Comparison of ENCODE assay signal across 18 cellular contexts in the genomic region with DNA sequence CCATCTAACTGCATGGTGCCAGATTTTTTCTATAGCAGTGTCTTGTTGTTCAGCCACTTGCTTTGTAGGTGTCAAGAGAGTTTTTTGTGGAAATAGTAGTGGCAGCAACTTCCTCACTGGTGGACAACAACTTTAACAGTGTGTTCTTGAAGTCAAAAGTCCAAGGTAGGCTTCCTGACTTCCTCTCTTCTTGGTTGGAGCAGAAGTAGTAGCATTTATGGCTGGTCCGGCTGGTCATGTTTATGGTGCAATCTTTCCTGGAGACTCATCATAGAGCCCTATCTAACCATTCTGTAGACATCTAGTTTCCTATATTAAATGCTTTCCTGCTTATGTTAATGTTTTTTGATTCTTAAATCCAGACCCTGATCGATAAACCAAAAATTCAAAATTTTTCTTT. TPM values are rescaled to one million over a fixed set of nuclear protein-coding genes. Genes with fewer than 3 reads are reported as not detected.
A peak's percentile ranks its signal among the peaks of the same experiment; 100 is the strongest.
DNase-seq lines count a peak whose midpoint lies in the region; ATAC-seq and TF ChIP-seq lines count a peak whose summit lies in the region.
"Had no signal": no experiment of that assay in that cellular context is flagged by ENCODE, and none has a peak within 500 bp of the region (broad histone marks: within the 10 kb centered on the region; RNA-seq: fewer than 3 reads in every experiment).

No MANE protein-coding gene starts in this region.

- intact Hi-C loops in left colon (cut with DNase I, micrococcal nuclease): no loop called here

- no peaks in the 10 kb centered on the region for H3K36me3 ChIP-seq in MM.1S (replicated peaks; ENCODE audit: insufficient read depth, low read length)

- H4K20me1 ChIP-seq in MM.1S (ENCODE audit: insufficient read depth, low read length): no peaks in the 10 kb centered on the region

- no peak for TF ChIP-seq CTCF in MM.1S (IDR thresholded peaks at IDR 0.05; ENCODE audit: low read length)

- H3K9ac ChIP-seq in MM.1S (ENCODE audit: low read length): no peak overlapping the region

- DNase-seq in SIG-M5 treated with dmso at 0.1 percent for 504 hours (lab: John Stamatoyannopoulos, UW; ENCODE audit: unreplicated experiment): peak; percentile 16
- no peak for DNase-seq in SIG-M5 (lab: John Stamatoyannopoulos, UW)
- DNase-seq in SKM-1 (lab: John Stamatoyannopoulos, UW; ENCODE audit: unreplicated experiment): peak; percentile 17
- no peak for DNase-seq in left colon
- no peak for DNase-seq in activated CD4-positive, alpha-beta T cell treated with anti-CD3 and anti-CD28 coated beads for 4 hours
- no peak for DNase-seq in iPS-NIHi11 (ENCODE audit: low spot score)
- no peak for DNase-seq in MM.1S
- DNase-seq: 8988T; Calu3; CD8-positive, alpha-beta memory T cell; Karpas-422; NCI-H1105 treated with DMSO at 0.1 percent for 48 hours; NCI-H2029 treated with DMSO at 0.1 percent for 48 hours; NCI-H2171; NCI-H524 treated with DMSO at 0.1 percent for 48 hours; NCI-H82; OCI-M1 had no signal

- H3K4me3 ChIP-seq in MM.1S (ENCODE audit: low read length): no peak overlapping the region

- no peaks in the 10 kb centered on the region for H3F3A ChIP-seq in MM.1S (ENCODE audit: insufficient read depth, low read length)

- H3K4me2 ChIP-seq in MM.1S (ENCODE audit: low read depth, low read length): no peak overlapping the region

- H3K79me2 ChIP-seq in MM.1S (ENCODE audit: low read length): no peaks in the 10 kb centered on the region

- no peaks in the 10 kb centered on the region for H3K9me2 ChIP-seq in MM.1S (replicated peaks; ENCODE audit: insufficient read depth, low read length)

- ATAC-seq in left colon: peak; percentile 29

- no peaks in the 10 kb centered on the region for H3K4me1 ChIP-seq in MM.1S (ENCODE audit: low read length)

- H3K27me3 ChIP-seq in MM.1S (replicated peaks; ENCODE audit: insufficient read depth, low read length): no peaks in the 10 kb centered on the region

- H3K9me3 ChIP-seq in MM.1S (replicated peaks; ENCODE audit: insufficient read depth, low read length): no peaks in the 10 kb centered on the region

- no peak overlapping the region for H2AFZ ChIP-seq in MM.1S (ENCODE audit: low read length)

- H3K27ac ChIP-seq in MM.1S (ENCODE audit: low read length): no peak overlapping the region
- H3K27ac ChIP-seq: C4-2B had no signal

RNA-seq across cellular contexts. Expression of a gene that starts 11.7 kb away (rescaled TPM):
- 1 to 10 TPM; 1.2 to 2.0 TPM for total RNA-seq in left colon

Comparison
In these comparisons a context has a peak if more than half of its experiments do, and no peak if none do; other contexts are left out.
1. DNase-seq: peak in SIG-M5 treated with dmso at 0.1 percent for 504 hours (single experiment) and SKM-1 (single experiment); none in SIG-M5 (single experiment), left colon (0 of 2), activated CD4-positive, alpha-beta T cell treated with anti-CD3 and anti-CD28 coated beads for 4 hours (0 of 2), iPS-NIHi11 (single experiment) and MM.1S (single experiment).